Comparison of ENCODE assay signal across 10 cellular contexts in the genomic region with DNA sequence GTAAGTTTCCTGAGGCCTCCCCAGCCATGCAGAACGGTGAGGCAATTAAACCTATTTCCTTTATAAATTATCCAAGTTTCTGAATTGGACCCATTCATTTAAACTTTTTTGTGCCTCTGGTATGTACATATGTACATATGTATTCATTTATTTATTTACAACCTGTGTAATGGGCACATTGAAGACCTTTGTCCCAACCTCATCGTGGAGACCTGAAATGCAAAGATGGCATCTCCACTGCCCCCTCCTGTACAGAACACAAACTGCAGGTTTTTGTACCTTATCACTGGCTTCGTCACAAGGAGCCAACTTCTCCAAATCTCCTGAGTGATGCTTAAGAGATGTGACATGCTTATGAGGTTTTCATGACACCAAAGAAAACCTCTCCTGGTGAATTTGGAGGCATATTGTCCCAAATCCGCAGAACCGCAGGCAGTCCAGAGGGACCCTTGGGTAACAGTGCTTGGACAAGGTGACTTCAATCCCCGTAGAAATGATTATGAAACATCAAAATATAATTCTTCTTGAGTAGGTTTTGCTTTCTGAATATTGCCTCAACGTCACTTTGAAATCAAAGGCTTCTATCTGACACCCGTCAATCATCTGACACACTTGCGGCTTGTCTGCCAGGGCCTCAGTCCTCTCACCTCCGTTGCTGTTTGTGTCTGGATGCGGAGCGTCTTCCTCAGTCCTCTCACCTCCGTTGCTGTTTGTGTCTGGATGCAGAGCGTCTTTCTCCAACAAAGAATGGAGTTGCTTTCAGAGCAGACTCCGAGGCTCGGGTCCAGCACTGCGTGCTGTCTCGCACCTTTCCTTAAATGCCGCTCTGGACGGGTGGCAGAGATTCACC.
A peak's percentile ranks its signal among the peaks of the same experiment; 100 is the strongest.
DNase-seq lines count a peak whose midpoint lies in the region; ATAC-seq and TF ChIP-seq lines count a peak whose summit lies in the region.
"Had no signal": no experiment of that assay in that cellular context is flagged by ENCODE, and none has a peak within 500 bp of the region (broad histone marks: within the 10 kb centered on the region; RNA-seq: fewer than 3 reads in every experiment).

No MANE protein-coding gene starts in this region.

- intact Hi-C loops in esophagus squamous epithelium (cut with DNase I) (no loop called here), posterior cingulate gyrus (cut with DNase I) (no loop called here)

- H3K9ac ChIP-seq in OCI-LY1 (ENCODE audit: low read length) = no peak overlapping the region
- H3K9ac ChIP-seq: parathyroid adenoma had no signal

- H3K4me3 ChIP-seq in AG04449 (ENCODE audit: low read depth, low read length) = no peak overlapping the region
- no peak overlapping the region for H3K4me3 ChIP-seq in OCI-LY1 (ENCODE audit: low read depth, low read length, poor library complexity, severe bottlenecking)
- no peak overlapping the region for H3K4me3 ChIP-seq in esophagus squamous epithelium

- H3K9me2 ChIP-seq in OCI-LY1 (ENCODE audit: low read depth, low read length) = no peaks in the 10 kb centered on the region

- POLR2A ChIA-PET in AG04449 (lab: Yijun Ruan, JAX) = no interaction called here

- WGBS in esophagus squamous epithelium, 2 donors = 75 to 81% methylated on average over 19 to 20 of the region's 20 CpGs

- no peaks in the 10 kb centered on the region for H3F3A ChIP-seq in OCI-LY1 (ENCODE audit: insufficient read depth, low read length)

- DNase-seq in AG04449 (ENCODE audit: low read depth, low spot score) = no peak
- DNase-seq in esophagus squamous epithelium (lab: John Stamatoyannopoulos, UW) = no peak
- DNase-seq in activated effector memory CD4-positive, alpha-beta T cell treated with anti-CD3 and anti-CD28 coated beads, Interleukin-2, amount 50 U/mL, for 16 hours = no peak
- DNase-seq in cortex of kidney (lab: John Stamatoyannopoulos, UW) = no peak
- no peak for DNase-seq in posterior cingulate gyrus

- H3K9me3 ChIP-seq in OCI-LY1 (ENCODE audit: low read length) (no peaks in the 10 kb centered on the region), esophagus squamous epithelium (no peaks in the 10 kb centered on the region)

- H3K27ac ChIP-seq in OCI-LY1 (ENCODE audit: low read depth, low read length, poor library complexity, severe bottlenecking) (no peak overlapping the region), esophagus squamous epithelium (no peak overlapping the region)
- H3K27ac ChIP-seq: parathyroid adenoma had no signal

- ATAC-seq in HG03135 (IDR thresholded peaks at IDR 0.05; ENCODE audit: unreplicated experiment) = no peak
- ATAC-seq: activated naive CD4-positive, alpha-beta T cell treated with anti-CD3 and anti-CD28 coated beads, Interleukin-2, amount 50 U/mL, for 72 hours had no signal

- H3K79me2 ChIP-seq in OCI-LY1 (ENCODE audit: insufficient read depth, low read length) = no peaks in the 10 kb centered on the region
- H3K79me2 ChIP-seq: parathyroid adenoma had no signal

- no peaks in the 10 kb centered on the region for H4K20me1 ChIP-seq in OCI-LY1 (ENCODE audit: insufficient read depth, low read length)

- H3K4me2 ChIP-seq in OCI-LY1 (ENCODE audit: low read length) = no peak overlapping the region

- H3K4me1 ChIP-seq in OCI-LY1 (ENCODE audit: insufficient read depth, low read length, severe bottlenecking) = no peaks in the 10 kb centered on the region
- H3K4me1 ChIP-seq in esophagus squamous epithelium = peaks cover 0 to 17% (median 0%) of the 10 kb centered on the region in 3 donors
- H3K4me1 ChIP-seq: parathyroid adenoma had no signal

- H2AFZ ChIP-seq in OCI-LY1 (ENCODE audit: low read length) = no peak overlapping the region
- H2AFZ ChIP-seq: parathyroid adenoma had no signal

- H3K27me3 ChIP-seq in OCI-LY1 (ENCODE audit: insufficient read depth, low read length) (no peaks in the 10 kb centered on the region), esophagus squamous epithelium (no peaks in the 10 kb centered on the region)

- CTCF ChIA-PET in AG04449 (lab: Yijun Ruan, JAX) = no interaction called here

- no peak for TF ChIP-seq POLR2A in esophagus squamous epithelium (IDR thresholded peaks at IDR 0.05)

- peak; percentile 39 for TF ChIP-seq CTCF in AG04449 (IDR thresholded peaks at IDR 0.05; ENCODE audit: insufficient read depth, low read length, missing control alignments)
- peak; percentile 59 for TF ChIP-seq CTCF in GM12874 (IDR thresholded peaks at IDR 0.05; ENCODE audit: insufficient read depth, low read depth, low read length)
- peak; percentile 67 for TF ChIP-seq CTCF in OCI-LY1 (IDR thresholded peaks at IDR 0.05; ENCODE audit: low read length)
- TF ChIP-seq CTCF in esophagus squamous epithelium (IDR thresholded peaks at IDR 0.05) = peak in 5 of 6 experiments; percentile 17 to 68 (median 40)

- H3K36me3 ChIP-seq in OCI-LY1 (ENCODE audit: insufficient read depth, low read length) = no peaks in the 10 kb centered on the region
- H3K36me3 ChIP-seq in esophagus squamous epithelium = no peaks in the 10 kb centered on the region
